22 cellular contexts compared by ENCODE assay signal in the genomic region with DNA sequence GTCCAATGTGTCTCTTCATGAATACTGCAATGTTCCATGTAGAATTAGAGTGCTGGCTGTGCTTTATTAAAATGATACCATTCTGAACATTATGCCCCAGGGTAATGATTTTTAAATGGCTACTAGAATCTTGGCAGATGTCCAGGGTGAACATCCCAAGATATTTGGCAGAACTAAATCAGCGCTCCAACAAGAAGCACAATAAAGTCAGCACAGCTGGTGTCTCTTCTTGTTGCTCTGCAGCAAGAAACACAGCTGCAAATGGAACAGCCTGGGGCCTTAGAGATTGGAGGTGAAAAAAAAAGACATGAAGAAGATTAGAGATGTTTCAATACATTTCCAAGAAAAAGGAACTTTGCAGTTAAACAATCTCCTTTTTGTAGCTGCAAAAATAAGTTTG.
DNase-seq lines count a peak whose midpoint lies in the region; ATAC-seq, FAIRE-seq and TF ChIP-seq lines count a peak whose summit lies in the region.
"Had no signal": no experiment of that assay in that cellular context is flagged by ENCODE, and none has a peak within 500 bp of the region (broad histone marks: within the 10 kb centered on the region; RNA-seq: fewer than 3 reads in every experiment).

No MANE protein-coding gene starts in this region.

- H3K4me2 ChIP-seq in PC-3 (ENCODE audit: low read length) (no peak overlapping the region), GM23338 (no peak overlapping the region)

- H3K4me3 ChIP-seq in PC-3 (ENCODE audit: low read length) (no peak overlapping the region), GM23338 (no peak overlapping the region), psoas muscle (no peak overlapping the region)
- H3K4me3 ChIP-seq: spleen, vagina had no signal

- no peaks in the 10 kb centered on the region for H3K79me2 ChIP-seq in PC-3 (ENCODE audit: low read length)
- no peaks in the 10 kb centered on the region for H3K79me2 ChIP-seq in GM23338 (replicated peaks; ENCODE audit: insufficient read depth)

- H3K9me3 ChIP-seq in PC-3 (ENCODE audit: low read length) (no peaks in the 10 kb centered on the region), psoas muscle (no peaks in the 10 kb centered on the region)
- H3K9me3 ChIP-seq: vagina had no signal

- H3K4me1 Mint-ChIP-seq in GM23338, result no peaks in the 10 kb centered on the region
- H3K4me1 Mint-ChIP-seq: CD8-positive, alpha-beta memory T cell had no signal

- H3K9me2 ChIP-seq in PC-3 (replicated peaks; ENCODE audit: low read length) (no peaks in the 10 kb centered on the region), GM23338 (ENCODE audit: insufficient read depth) (no peaks in the 10 kb centered on the region)

- intact Hi-C loops in PC-3 (cut with micrococcal nuclease) (no loop called here), psoas muscle (cut with DNase I) (no loop called here)

- BruUV-seq in PC-3 (replicated peaks; lab: Mats Ljungman, UMichigan), result no TSS peak

- no peak overlapping the region for H3K4me3 Mint-ChIP-seq in GM23338
- H3K4me3 Mint-ChIP-seq: CD8-positive, alpha-beta memory T cell had no signal

- no peaks in the 10 kb centered on the region for H3K27me3 Mint-ChIP-seq in GM23338 (ENCODE audit: insufficient read depth, low read depth, poor library complexity)
- H3K27me3 Mint-ChIP-seq: CD8-positive, alpha-beta memory T cell had no signal

- H2AFZ ChIP-seq in PC-3 (ENCODE audit: low read length) (no peak overlapping the region), GM23338 (no peak overlapping the region)

- DNase-seq in H54 (ENCODE audit: insufficient read length, low spot score), result no peak
- DNase-seq in NCI-H2081 treated with DMSO at 0.1 percent for 48 hours (lab: John Stamatoyannopoulos, UW), result peak; percentile 40
- peak; percentile 25 for DNase-seq in PC-3
- DNase-seq in iris pigment epithelial cell (ENCODE audit: low read depth), result peak; percentile 0
- DNase-seq in GM23338 (ENCODE audit: low spot score), result no peak
- DNase-seq in GM13977 (ENCODE audit: low spot score), result no peak
- DNase-seq in psoas muscle, result no peak
- no peak for DNase-seq in DMS53 (lab: John Stamatoyannopoulos, UW)
- DNase-seq: activated naive CD4-positive, alpha-beta T cell; activated T-cell treated with anti-CD3 and anti-CD28 coated beads for 4 hours; CD8-positive, alpha-beta memory T cell; cerebellar nuclear complex; effector memory CD4-positive, alpha-beta T cell; hippocampal formation; kidney glomerular epithelial cell; mesendoderm; NCI-H1436 treated with DMSO at 0.1 percent for 48 hours; NCI-H526 treated with DMSO at 0.1 percent for 48 hours; spleen had no signal

- POLR2A ChIA-PET in PC-3 (lab: Charles Lee; ENCODE audit: unreplicated experiment), result no interaction called here

- H3K27me3 ChIP-seq in PC-3 (ENCODE audit: low read length), result no peaks in the 10 kb centered on the region
- no peaks in the 10 kb centered on the region for H3K27me3 ChIP-seq in GM23338 (ENCODE audit: insufficient read depth)
- no peaks in the 10 kb centered on the region for H3K27me3 ChIP-seq in psoas muscle (ENCODE audit: insufficient read depth in 3 of 3, low read length in 2 of 3)
- H3K27me3 ChIP-seq: spleen, vagina had no signal

- H4K20me1 ChIP-seq in PC-3 (ENCODE audit: low read length) (no peaks in the 10 kb centered on the region), GM23338 (replicated peaks; ENCODE audit: insufficient read depth) (no peaks in the 10 kb centered on the region)

- in situ Hi-C loops in GM13977 (cut with MboI; ENCODE audit: low pct_unique_long_range_greater_than_20kb, low sequenced_read_pairs, unreplicated experiment), result no loop called here

- no peaks in the 10 kb centered on the region for H3F3A ChIP-seq in PC-3 (ENCODE audit: low read length, unreplicated experiment)
- H3F3A ChIP-seq in GM23338 (replicated peaks; ENCODE audit: low read depth), result no peaks in the 10 kb centered on the region

- H3K4me1 ChIP-seq in PC-3 (ENCODE audit: insufficient read depth, low read length) (peaks cover 8% of the 10 kb centered on the region), GM23338 (ENCODE audit: insufficient read depth) (no peaks in the 10 kb centered on the region), psoas muscle (no peaks in the 10 kb centered on the region)
- H3K4me1 ChIP-seq: spleen, vagina had no signal

- TF ChIP-seq CTCF in PC-3 (conservative IDR thresholded peaks at IDR 0.05; ENCODE audit: low read depth, low read length), result no peak
- TF ChIP-seq CTCF in GM23338 (conservative IDR thresholded peaks at IDR 0.05; ENCODE audit: low read depth in 2 of 2), result no peak
- TF ChIP-seq CTCF in GM13977 (IDR thresholded peaks at IDR 0.05; ENCODE audit: extremely low read depth, insufficient read depth, missing control alignments), result no peak
- TF ChIP-seq CTCF in psoas muscle (IDR thresholded peaks at IDR 0.05), result no peak

- peaks cover under 1% of the 10 kb centered on the region; the same call in 2 of the 3 replicates for H3K36me3 Mint-ChIP-seq in GM23338 (ENCODE audit: low read depth)
- H3K36me3 Mint-ChIP-seq: CD8-positive, alpha-beta memory T cell had no signal

- H3K27ac ChIP-seq in PC-3 (ENCODE audit: low read length) (no peak overlapping the region), GM23338 (ENCODE audit: low read depth) (no peak overlapping the region), psoas muscle (no peak overlapping the region)
- H3K27ac ChIP-seq: spleen, vagina had no signal

- H3K27ac Mint-ChIP-seq in GM23338, result no peak overlapping the region
- H3K27ac Mint-ChIP-seq: CD8-positive, alpha-beta memory T cell had no signal

- CTCF ChIA-PET in PC-3 (lab: Charles Lee), result no interaction called here

- FAIRE-seq in H54 (lab: Jason Lieb, UNC), result peak; percentile 36
- FAIRE-seq: GM19239 had no signal

- no peak for ATAC-seq in PC-3
- no peak for ATAC-seq in GM23338
- no peak for ATAC-seq in psoas muscle
- ATAC-seq: Panc1 had no signal

- WGBS in psoas muscle, 3 donors, result 7 to 19% (median 9%) methylated on average over 1 of the region's 1 CpG

- H3K36me3 ChIP-seq in PC-3 (ENCODE audit: low read depth, low read length) (no peaks in the 10 kb centered on the region), GM23338 (ENCODE audit: insufficient read depth) (no peaks in the 10 kb centered on the region), psoas muscle (ENCODE audit: insufficient read depth in 1 of 2, low read depth in 1 of 2) (no peaks in the 10 kb centered on the region)
- H3K36me3 ChIP-seq: spleen, vagina had no signal

- TF ChIP-seq POLR2A in H54 (IDR thresholded peaks at IDR 0.05; ENCODE audit: low read depth, low read length), result no peak

- H3K9me3 Mint-ChIP-seq in GM23338, result peaks cover 2% of the 10 kb centered on the region; the same call in 2 of the 3 replicates

- no peak overlapping the region for H3K9ac ChIP-seq in PC-3 (ENCODE audit: low read length)

TF ChIP-seq in GM23338, 12 proteins besides CTCF, POLR2A, EP300 and RAD21 (continues in another document):
- TF ChIP-seq ZNF331 (CRISPR knock-in tag; IDR thresholded peaks at IDR 0.05; ENCODE audit: low read depth), result no peak
- no peak for TF ChIP-seq EZH2 (IDR thresholded peaks at IDR 0.05; ENCODE audit: low read depth, unreplicated experiment)

Comparison
In these comparisons a context has a peak if more than half of its experiments do, and no peak if none do; other contexts are left out.
1. DNase-seq: peak in NCI-H2081 treated with DMSO at 0.1 percent for 48 hours (single experiment), PC-3 (single experiment) and iris pigment epithelial cell (single experiment); none in H54 (single experiment), GM23338 (single experiment), GM13977 (single experiment), psoas muscle (0 of 2) and DMS53 (single experiment).